In genomic region chr7:55409474-55410225, GRCh38 we compare ENCODE assay signal across 8 cellular contexts. TPM values are rescaled to one million over a fixed set of nuclear protein-coding genes. Genes with fewer than 3 reads are reported as not detected.
A peak's percentile ranks its signal among the peaks of the same experiment; 100 is the strongest.
DNase-seq lines count a peak whose midpoint lies in the region; ATAC-seq, FAIRE-seq and TF ChIP-seq lines count a peak whose summit lies in the region.
"Had no signal": no experiment of that assay in that cellular context is flagged by ENCODE, and none has a peak within 500 bp of the region (broad histone marks: within the 10 kb centered on the region; RNA-seq: fewer than 3 reads in every experiment).

No MANE protein-coding gene starts in this region.

- H4K8ac ChIP-seq in mesenchymal stem cell (ENCODE audit: low read length): no peak overlapping the region

- no peaks in the 10 kb centered on the region for H3K9me3 ChIP-seq in PC-9 (ENCODE audit: insufficient read depth, low read depth)
- no peaks in the 10 kb centered on the region for H3K9me3 ChIP-seq in mesenchymal stem cell (ENCODE audit: control insufficient read depth, low read length)

- H3K27ac ChIP-seq in PC-9 (no peak overlapping the region), mesenchymal stem cell (ENCODE audit: low read length, poor library complexity, severe bottlenecking) (no peak overlapping the region)

- DNase-seq in GM13977 (ENCODE audit: low spot score) (peak; percentile 40), PC-9 (no peak), mesenchymal stem cell (peak; percentile 34), OCI-M2 (lab: John Stamatoyannopoulos, UW; ENCODE audit: unreplicated experiment) (no peak), D721Med (ENCODE audit: insufficient read length, low spot score) (no peak), DMS153 (lab: John Stamatoyannopoulos, UW) (no peak)

- H2AFZ ChIP-seq in PC-9 (no peak overlapping the region), mesenchymal stem cell (ENCODE audit: low read depth, low read length) (no peak overlapping the region)

- H4K20me1 ChIP-seq in PC-9 (ENCODE audit: insufficient read depth): no peaks in the 10 kb centered on the region

- ATAC-seq in HG02885 (IDR thresholded peaks at IDR 0.05; ENCODE audit: poor library complexity, unreplicated experiment): peak; percentile 53
- ATAC-seq: sciatic nerve had no signal

- FAIRE-seq in D721Med (lab: Jason Lieb, UNC): no peak

- POLR2A ChIA-PET in PC-9 (lab: Charles Lee; ENCODE audit: unreplicated experiment): interaction anchor here (0.5 kb wide), 1 partner anchor 1174 kb away, joined by 5 read pairs; no protein-coding TSS in a partner anchor

- peaks cover 2% of the 10 kb centered on the region for H3K79me1 ChIP-seq in mesenchymal stem cell (replicated peaks; ENCODE audit: low read length, poor library complexity, severe bottlenecking)

- no peak overlapping the region for H3K23ac ChIP-seq in mesenchymal stem cell (ENCODE audit: low read length in 2 of 2)

- H3K9me2 ChIP-seq in PC-9 (ENCODE audit: insufficient read depth): no peaks in the 10 kb centered on the region

- H3K4me2 ChIP-seq in PC-9 (no peak overlapping the region), mesenchymal stem cell (ENCODE audit: low read length, poor library complexity, severe bottlenecking) (no peak overlapping the region)

- H2BK5ac ChIP-seq in mesenchymal stem cell (ENCODE audit: low read depth, low read length, poor library complexity, severe bottlenecking): no peak overlapping the region

- no TSS peak for BruUV-seq in PC-9 (replicated peaks; lab: Mats Ljungman, UMichigan)

- WGBS in mesenchymal stem cell: 96% methylated on average over 2 of the region's 3 CpGs

- no peak overlapping the region for H3K9ac ChIP-seq in mesenchymal stem cell (ENCODE audit: low read length)

- H3K4ac ChIP-seq in mesenchymal stem cell (ENCODE audit: low read depth in 1 of 2, low read length in 2 of 2): no peak overlapping the region

- H2BK15ac ChIP-seq in mesenchymal stem cell (ENCODE audit: low read depth, poor library complexity, severe bottlenecking): no peak overlapping the region

- H3K27me3 ChIP-seq in PC-9 (ENCODE audit: insufficient read depth, low read depth): no peaks in the 10 kb centered on the region
- no peaks in the 10 kb centered on the region for H3K27me3 ChIP-seq in mesenchymal stem cell (ENCODE audit: control insufficient read depth in 1 of 2, insufficient read depth in 1 of 2, low read length in 2 of 2)

- no peak overlapping the region for H2BK120ac ChIP-seq in mesenchymal stem cell (ENCODE audit: low read depth, low read length)

- no peak overlapping the region for H3K14ac ChIP-seq in mesenchymal stem cell (ENCODE audit: low read length in 2 of 2)

- H3K4me3 ChIP-seq in PC-9 (no peak overlapping the region), mesenchymal stem cell (ENCODE audit: insufficient read depth in 1 of 2, low read depth in 1 of 2, low read length in 2 of 2) (no peak overlapping the region)

- TF ChIP-seq CTCF in GM13977 (IDR thresholded peaks at IDR 0.05; ENCODE audit: extremely low read depth, insufficient read depth, missing control alignments) (no peak), PC-9 (conservative IDR thresholded peaks at IDR 0.05) (peak; percentile 43), D721Med (IDR thresholded peaks at IDR 0.05; ENCODE audit: insufficient read depth, missing control alignments) (no peak)

- H3K18ac ChIP-seq in mesenchymal stem cell (ENCODE audit: low read depth in 1 of 2, low read length in 2 of 2): no peak overlapping the region

- H3K4me1 ChIP-seq in PC-9 (replicated peaks; ENCODE audit: insufficient read depth) (no peaks in the 10 kb centered on the region), mesenchymal stem cell (ENCODE audit: control insufficient read depth, insufficient read depth, low read depth, low read length) (no peaks in the 10 kb centered on the region)

- H3K36me3 ChIP-seq in PC-9 (ENCODE audit: low read depth) (0 out of 2 replicates have a peak, but pooled peaks cover 3% of the 10 kb centered on the region), mesenchymal stem cell (ENCODE audit: control insufficient read depth in 1 of 2, insufficient read depth in 2 of 2, low read depth in 1 of 2, low read length in 2 of 2) (peaks cover 28 to 45% of the 10 kb centered on the region in 2 experiments)

- no peak overlapping the region for H4K91ac ChIP-seq in mesenchymal stem cell (ENCODE audit: low read length)

- intact Hi-C loops in PC-9 (cut with micrococcal nuclease; ENCODE audit: unreplicated experiment): no loop called here

- in situ Hi-C loops in GM13977 (cut with MboI; ENCODE audit: low pct_unique_long_range_greater_than_20kb, low sequenced_read_pairs, unreplicated experiment): loop anchor here (10.0 kb wide), 1 partner anchor 125 kb away; no protein-coding TSS in a partner anchor

- H3K79me2 ChIP-seq in PC-9 (ENCODE audit: low read depth): no peaks in the 10 kb centered on the region

- CTCF ChIA-PET in PC-9 (lab: Charles Lee): no interaction called here

- H3F3A ChIP-seq in PC-9 (ENCODE audit: insufficient read depth, low read depth): no peaks in the 10 kb centered on the region

- no peak overlapping the region for H2BK12ac ChIP-seq in mesenchymal stem cell (ENCODE audit: low read length in 2 of 2)

- H2AK5ac ChIP-seq in mesenchymal stem cell (ENCODE audit: low read length, severe bottlenecking): no peak overlapping the region

RNA-seq across cellular contexts. Expression of gene LANCL2, which starts 44.5 kb away (rescaled TPM):
- total RNA-seq in PC-9 (2021): 21.8 and 21.9 TPM in 2 replicates
- 8.8 TPM for polyA plus RNA-seq in mesenchymal stem cell (2013, experiment 1 of 2)
- 8.7 TPM for polyA plus RNA-seq in mesenchymal stem cell (2013, experiment 2 of 2)

Comparison
In these comparisons a context has a peak if more than half of its experiments do, and no peak if none do; other contexts are left out.
1. DNase-seq: peak in GM13977 (single experiment) and mesenchymal stem cell (single experiment); none in PC-9 (0 of 2), OCI-M2 (single experiment), D721Med (single experiment) and DMS153 (single experiment).